ENCODE assay signal across 8 cellular contexts in the genomic region with DNA sequence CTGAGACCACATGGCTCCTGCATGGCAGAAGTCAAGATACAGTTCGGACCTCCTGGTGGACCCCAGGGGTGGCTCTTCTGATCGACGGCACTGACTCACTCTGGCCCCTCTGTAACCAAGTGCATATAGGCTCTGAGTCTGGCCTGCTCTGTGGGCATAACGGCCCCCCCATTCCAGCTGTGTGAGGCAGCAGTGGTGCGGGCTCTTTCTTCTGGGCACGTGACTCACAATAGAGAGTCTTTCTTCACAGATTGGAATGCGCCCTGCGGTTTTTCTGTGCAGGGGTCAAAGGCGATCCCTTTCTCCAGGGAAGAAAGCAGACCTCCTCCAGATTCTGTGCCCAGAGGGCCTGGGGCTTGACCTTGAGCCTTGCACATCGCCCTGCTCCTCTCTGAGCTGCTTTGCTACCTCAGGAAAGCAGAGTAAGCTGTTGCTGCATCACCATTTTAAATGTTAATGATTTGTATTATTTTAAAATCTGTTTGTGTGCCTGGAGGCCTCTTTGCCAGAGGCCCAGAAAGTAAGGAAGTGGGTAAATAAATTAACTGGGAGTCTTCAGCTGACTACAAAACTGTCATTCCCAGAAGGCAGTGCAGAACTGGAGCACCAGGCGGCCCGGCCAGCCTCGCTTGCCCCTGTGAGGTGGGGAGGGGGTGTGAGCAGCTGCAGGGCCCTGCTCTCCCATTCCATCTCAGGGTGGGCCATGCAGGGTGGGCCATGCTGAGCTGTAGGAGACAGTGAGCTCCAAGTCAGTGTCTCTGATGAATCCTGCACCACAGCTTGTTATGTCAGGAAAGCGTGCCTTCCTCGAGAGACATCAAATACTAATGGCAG.
DNase-seq lines count a peak whose midpoint lies in the region; ATAC-seq and TF ChIP-seq lines count a peak whose summit lies in the region.

No MANE protein-coding gene starts in this region.

- TF ChIP-seq CTCF in left ventricle myocardium inferior (IDR thresholded peaks at IDR 0.05; ENCODE audit: borderline replicate concordance): no peak

- H3K36me3 ChIP-seq in left ventricle myocardium inferior: no peaks in the 10 kb centered on the region

- peak; percentile 41 for ATAC-seq in Right ventricle myocardium inferior

- no peak overlapping the region for H3K4me3 ChIP-seq in left ventricle myocardium inferior

- peaks cover 36% of the 10 kb centered on the region for H3K27me3 ChIP-seq in left ventricle myocardium inferior (ENCODE audit: low read depth)

- intact Hi-C loops in Right ventricle myocardium inferior (cut with DNase I): no loop called here
- intact Hi-C loops in left ventricle myocardium inferior (cut with micrococcal nuclease): no loop called here

- H3K4me1 ChIP-seq in left ventricle myocardium inferior: peaks cover 12% of the 10 kb centered on the region

- DNase-seq in Right ventricle myocardium inferior (ENCODE audit: missing footprints) (no peak), left ventricle myocardium inferior (no peak), SW480 (ENCODE audit: low spot score) (peak; percentile 82), hepatic stellate cell (ENCODE audit: low spot score) (peak; percentile 70), smooth muscle cell of the brain vasculature (ENCODE audit: low read depth, low spot score) (peak; percentile 89), NCI-H2196 (lab: John Stamatoyannopoulos, UW; ENCODE audit: unreplicated experiment) (no peak), DMS153 (lab: John Stamatoyannopoulos, UW) (no peak), NCI-H345 (lab: John Stamatoyannopoulos, UW) (no peak)

- no peak overlapping the region for H3K27ac ChIP-seq in left ventricle myocardium inferior (replicated peaks)

- H3K9me3 ChIP-seq in left ventricle myocardium inferior (replicated peaks): peaks cover 23% of the 10 kb centered on the region

Comparison
In these comparisons a context has a peak if more than half of its experiments do, and no peak if none do; other contexts are left out.
1. DNase-seq: peak in SW480 (single experiment), hepatic stellate cell (single experiment) and smooth muscle cell of the brain vasculature (single experiment); none in Right ventricle myocardium inferior (single experiment), left ventricle myocardium inferior (single experiment), NCI-H2196 (single experiment), DMS153 (single experiment) and NCI-H345 (single experiment).